In genomic region chr9:25716220-25716872, GRCh38 we compare ENCODE assay signal across 9 cellular contexts. TPM values are rescaled to one million over a fixed set of nuclear protein-coding genes. Genes with fewer than 3 reads are reported as not detected.
DNase-seq lines count a peak whose midpoint lies in the region; FAIRE-seq and TF ChIP-seq lines count a peak whose summit lies in the region.
"Had no signal": no experiment of that assay in that cellular context is flagged by ENCODE, and none has a peak within 500 bp of the region (broad histone marks: within the 10 kb centered on the region; RNA-seq: fewer than 3 reads in every experiment).

No MANE protein-coding gene starts in this region.

- no peaks in the 10 kb centered on the region for H3K9me3 ChIP-seq in MM.1S (replicated peaks; ENCODE audit: insufficient read depth, low read length)

- no peak overlapping the region for H3K27ac Mint-ChIP-seq in immature natural killer cell

- H4K20me1 ChIP-seq in MM.1S (ENCODE audit: insufficient read depth, low read length): no peaks in the 10 kb centered on the region

- H3K4me3 ChIP-seq in MM.1S (ENCODE audit: low read length): no peak overlapping the region

- no peak overlapping the region for H3K9ac ChIP-seq in MM.1S (ENCODE audit: low read length)

- H3K9me3 Mint-ChIP-seq in immature natural killer cell: peaks cover 3 to 48% (median 17%) of the 10 kb centered on the region in 6 donors

- peaks cover 0 to 2% (median 0%) of the 10 kb centered on the region in 3 donors for H3K27me3 Mint-ChIP-seq in immature natural killer cell (ENCODE audit: low read depth in 3 of 3)

- no peaks in the 10 kb centered on the region for H3K79me2 ChIP-seq in MM.1S (ENCODE audit: low read length)

- H3K4me3 Mint-ChIP-seq in immature natural killer cell: no peak overlapping the region

- DNase-seq in COR-L47 (lab: John Stamatoyannopoulos, UW): peak; percentile 44
- DNase-seq in MM.1S: no peak
- DNase-seq in brain pericyte (ENCODE audit: low read depth, low spot score): peak; percentile 15
- peak; percentile 35 for DNase-seq in urothelium cell line (ENCODE audit: low spot score)
- no peak for DNase-seq in activated effector memory CD4-positive, alpha-beta T cell treated with anti-CD3 and anti-CD28 coated beads, Interleukin-2, amount 50 U/mL, for 16 hours
- no peak for DNase-seq in GOT3 (lab: John Stamatoyannopoulos, UW)
- DNase-seq in immature natural killer cell: no peak

- H3K9me2 ChIP-seq in MM.1S (replicated peaks; ENCODE audit: insufficient read depth, low read length): no peaks in the 10 kb centered on the region

- 0 out of 2 replicates have a peak, but pooled peaks have one; percentile 3 for TF ChIP-seq CTCF in MM.1S (IDR thresholded peaks at IDR 0.05; ENCODE audit: low read length)

- H3F3A ChIP-seq in MM.1S (ENCODE audit: insufficient read depth, low read length): no peaks in the 10 kb centered on the region

- no peaks in the 10 kb centered on the region for H3K4me1 ChIP-seq in MM.1S (ENCODE audit: low read length)

- no peak overlapping the region for H3K27ac ChIP-seq in MM.1S (ENCODE audit: low read length)

- no peaks in the 10 kb centered on the region for H3K36me3 Mint-ChIP-seq in immature natural killer cell

- H3K4me1 Mint-ChIP-seq in immature natural killer cell: no peaks in the 10 kb centered on the region

- no peak overlapping the region for H3K4me2 ChIP-seq in MM.1S (ENCODE audit: low read depth, low read length)

- no peaks in the 10 kb centered on the region for H3K27me3 ChIP-seq in MM.1S (replicated peaks; ENCODE audit: insufficient read depth, low read length)

- H2AFZ ChIP-seq in MM.1S (ENCODE audit: low read length): no peak overlapping the region

- H3K36me3 ChIP-seq in MM.1S (replicated peaks; ENCODE audit: insufficient read depth, low read length): no peaks in the 10 kb centered on the region

- FAIRE-seq in islet of Langerhans (lab: Jason Lieb, UNC) (peak; percentile 84), urothelium cell line (lab: Jason Lieb, UNC) (no peak)
- FAIRE-seq: GM18507 had no signal

RNA-seq across cellular contexts. Expression of gene TUSC1, which starts 38.1 kb away (rescaled TPM):
- polyA plus RNA-seq in immature natural killer cell: 1 to 10 TPM in 2 of 3 donors, under 1 TPM in 1; 0.63 to 1.6 (median 1.1) TPM

Comparison
In these comparisons a context has a peak if more than half of its experiments do, and no peak if none do; other contexts are left out.
1. DNase-seq: peak in COR-L47 (single experiment), brain pericyte (single experiment) and urothelium cell line (single experiment); none in MM.1S (single experiment), activated effector memory CD4-positive, alpha-beta T cell treated with anti-CD3 and anti-CD28 coated beads, Interleukin-2, amount 50 U/mL, for 16 hours (single experiment), GOT3 (single experiment) and immature natural killer cell (0 of 3).